ENCODE assay signal across 27 cellular contexts in genomic region chr10:27537166-27537565, GRCh38.
"Had no signal": no experiment of that assay in that cellular context is flagged by ENCODE, and none has a peak within 500 bp of the region (broad histone marks: within the 10 kb centered on the region; RNA-seq: fewer than 3 reads in every experiment).

No MANE protein-coding gene starts in this region.

- H3K27ac ChIP-seq: colonic mucosa, epithelial cell of prostate, esophagus squamous epithelium, gastrocnemius medialis, heart right ventricle, left lung had no signal

- H3K9me3 Mint-ChIP-seq: dendritic cell treated with granulocyte-macrophage colony-stimulating factor and Interleukin-4, amounts not matched to agents 40 ng/mL and 50 ng/mL, for 4 days; effector memory CD8-positive, alpha-beta T cell; endodermal cell; memory B cell had no signal

- H3K27me3 ChIP-seq: colonic mucosa, esophagus squamous epithelium, gastrocnemius medialis, heart right ventricle, left lung had no signal

- H3K4me1 Mint-ChIP-seq: memory B cell had no signal

- H3K4me3 Mint-ChIP-seq: dendritic cell treated with granulocyte-macrophage colony-stimulating factor and Interleukin-4, amounts not matched to agents 40 ng/mL and 50 ng/mL, for 4 days; effector memory CD8-positive, alpha-beta T cell; endodermal cell; memory B cell had no signal

- FAIRE-seq: endometrium, islet of Langerhans, keratinocyte had no signal

- H3K36me3 ChIP-seq: colonic mucosa had no signal

- DNase-seq: colonic mucosa; cortex of kidney; effector CD8-positive, alpha-beta T cell; effector memory CD8-positive, alpha-beta T cell; endodermal cell; erythroblast; esophagus squamous epithelium; foreskin fibroblast; foreskin melanocyte; gastrocnemius medialis; glutamatergic neuron; head of caudate nucleus; heart right ventricle; hippocampal formation; left cardiac atrium; left lung; left ventricle myocardium superior; mammary epithelial cell; mesendoderm; midbrain had no signal

- H3K27ac Mint-ChIP-seq: dendritic cell treated with granulocyte-macrophage colony-stimulating factor and Interleukin-4, amounts not matched to agents 40 ng/mL and 50 ng/mL, for 4 days; endodermal cell had no signal

- H3K4me1 ChIP-seq: colonic mucosa, gastrocnemius medialis had no signal

- H3K9me3 ChIP-seq: colonic mucosa, esophagus squamous epithelium, gastrocnemius medialis, heart right ventricle, left lung had no signal

- H3K4me3 ChIP-seq: colonic mucosa, esophagus squamous epithelium, gastrocnemius medialis, heart right ventricle, left lung, lung had no signal

- H3K27me3 Mint-ChIP-seq: dendritic cell treated with granulocyte-macrophage colony-stimulating factor and Interleukin-4, amounts not matched to agents 40 ng/mL and 50 ng/mL, for 4 days; effector memory CD8-positive, alpha-beta T cell; memory B cell had no signal
